1 cellular context compared by ENCODE assay signal in the genomic region with DNA sequence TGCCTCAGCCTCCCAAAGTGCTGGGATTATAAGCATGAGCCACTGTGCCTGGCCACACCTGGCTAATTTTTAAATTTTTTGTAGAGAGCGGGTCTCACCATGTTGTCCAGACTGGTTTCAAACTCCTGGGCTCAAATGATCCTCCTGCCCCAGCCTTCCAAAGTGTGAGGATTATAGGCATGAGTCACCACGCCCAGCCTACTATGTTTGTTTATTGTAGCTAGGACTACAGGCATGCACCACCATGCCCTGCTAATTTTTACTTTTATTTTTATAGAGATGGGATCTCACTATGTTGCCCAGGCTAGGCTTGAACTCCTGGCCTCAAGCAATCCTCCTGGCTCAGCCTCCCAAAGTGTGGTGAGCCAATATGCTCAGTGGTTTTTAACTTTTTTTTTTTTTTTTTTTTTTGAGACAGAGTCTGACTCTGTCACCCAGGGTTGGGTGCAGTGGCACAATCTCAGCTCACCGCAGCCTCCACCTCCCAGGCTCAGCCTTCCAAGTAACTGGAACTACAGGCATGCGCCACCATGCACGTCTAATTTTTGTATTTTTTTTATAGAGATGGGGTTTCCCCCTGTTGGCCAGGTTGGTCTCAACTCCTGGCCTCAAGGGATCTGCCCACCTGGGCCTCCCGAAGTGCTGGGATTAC.
TF ChIP-seq lines count a peak whose summit lies in the region.

No MANE protein-coding gene starts in this region.

TF ChIP-seq in HEK293, 187 proteins besides CTCF, POLR2A, EP300 and RAD21:
- TF ChIP-seq, protein P1, sequence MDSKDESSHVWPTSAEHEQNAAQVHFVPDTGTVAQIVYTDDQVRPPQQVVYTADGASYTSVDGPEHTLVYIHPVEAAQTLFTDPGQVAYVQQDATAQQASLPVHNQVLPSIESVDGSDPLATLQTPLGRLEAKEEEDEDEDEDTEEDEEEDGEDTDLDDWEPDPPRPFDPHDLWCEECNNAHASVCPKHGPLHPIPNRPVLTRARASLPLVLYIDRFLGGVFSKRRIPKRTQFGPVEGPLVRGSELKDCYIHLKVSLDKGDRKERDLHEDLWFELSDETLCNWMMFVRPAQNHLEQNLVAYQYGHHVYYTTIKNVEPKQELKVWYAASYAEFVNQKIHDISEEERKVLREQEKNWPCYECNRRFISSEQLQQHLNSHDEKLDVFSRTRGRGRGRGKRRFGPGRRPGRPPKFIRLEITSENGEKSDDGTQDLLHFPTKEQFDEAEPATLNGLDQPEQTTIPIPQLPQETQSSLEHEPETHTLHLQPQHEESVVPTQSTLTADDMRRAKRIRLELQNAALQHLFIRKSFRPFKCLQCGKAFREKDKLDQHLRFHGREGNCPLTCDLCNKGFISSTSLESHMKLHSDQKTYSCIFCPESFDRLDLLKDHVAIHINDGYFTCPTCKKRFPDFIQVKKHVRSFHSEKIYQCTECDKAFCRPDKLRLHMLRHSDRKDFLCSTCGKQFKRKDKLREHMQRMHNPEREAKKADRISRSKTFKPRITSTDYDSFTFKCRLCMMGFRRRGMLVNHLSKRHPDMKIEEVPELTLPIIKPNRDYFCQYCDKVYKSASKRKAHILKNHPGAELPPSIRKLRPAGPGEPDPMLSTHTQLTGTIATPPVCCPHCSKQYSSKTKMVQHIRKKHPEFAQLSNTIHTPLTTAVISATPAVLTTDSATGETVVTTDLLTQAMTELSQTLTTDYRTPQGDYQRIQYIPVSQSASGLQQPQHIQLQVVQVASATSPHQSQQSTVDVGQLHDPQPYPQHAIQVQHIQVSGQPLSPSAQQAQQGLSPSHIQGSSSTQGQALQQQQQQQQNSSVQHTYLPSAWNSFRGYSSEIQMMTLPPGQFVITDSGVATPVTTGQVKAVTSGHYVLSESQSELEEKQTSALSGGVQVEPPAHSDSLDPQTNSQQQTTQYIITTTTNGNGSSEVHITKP (tag by site-specific recombination; IDR thresholded peaks at IDR 0.05), result 0 out of 2 replicates have a peak, but pooled peaks have one; percentile 45
- TF ChIP-seq ZNF121 (tag by site-specific recombination; IDR thresholded peaks at IDR 0.05) (0 out of 2 replicates have a peak, but pooled peaks have one; percentile 36), ZFP69B (tag by site-specific recombination; IDR thresholded peaks at IDR 0.05) (no peak), ZNF37A (tag by site-specific recombination; IDR thresholded peaks at IDR 0.05) (no peak), ZSCAN23 (tag by site-specific recombination; IDR thresholded peaks at IDR 0.05) (no peak), ZNF521 (tag by site-specific recombination; IDR thresholded peaks at IDR 0.05) (no peak), ZNF549 (tag by site-specific recombination; IDR thresholded peaks at IDR 0.05) (no peak)
- TF ChIP-seq, protein P2, sequence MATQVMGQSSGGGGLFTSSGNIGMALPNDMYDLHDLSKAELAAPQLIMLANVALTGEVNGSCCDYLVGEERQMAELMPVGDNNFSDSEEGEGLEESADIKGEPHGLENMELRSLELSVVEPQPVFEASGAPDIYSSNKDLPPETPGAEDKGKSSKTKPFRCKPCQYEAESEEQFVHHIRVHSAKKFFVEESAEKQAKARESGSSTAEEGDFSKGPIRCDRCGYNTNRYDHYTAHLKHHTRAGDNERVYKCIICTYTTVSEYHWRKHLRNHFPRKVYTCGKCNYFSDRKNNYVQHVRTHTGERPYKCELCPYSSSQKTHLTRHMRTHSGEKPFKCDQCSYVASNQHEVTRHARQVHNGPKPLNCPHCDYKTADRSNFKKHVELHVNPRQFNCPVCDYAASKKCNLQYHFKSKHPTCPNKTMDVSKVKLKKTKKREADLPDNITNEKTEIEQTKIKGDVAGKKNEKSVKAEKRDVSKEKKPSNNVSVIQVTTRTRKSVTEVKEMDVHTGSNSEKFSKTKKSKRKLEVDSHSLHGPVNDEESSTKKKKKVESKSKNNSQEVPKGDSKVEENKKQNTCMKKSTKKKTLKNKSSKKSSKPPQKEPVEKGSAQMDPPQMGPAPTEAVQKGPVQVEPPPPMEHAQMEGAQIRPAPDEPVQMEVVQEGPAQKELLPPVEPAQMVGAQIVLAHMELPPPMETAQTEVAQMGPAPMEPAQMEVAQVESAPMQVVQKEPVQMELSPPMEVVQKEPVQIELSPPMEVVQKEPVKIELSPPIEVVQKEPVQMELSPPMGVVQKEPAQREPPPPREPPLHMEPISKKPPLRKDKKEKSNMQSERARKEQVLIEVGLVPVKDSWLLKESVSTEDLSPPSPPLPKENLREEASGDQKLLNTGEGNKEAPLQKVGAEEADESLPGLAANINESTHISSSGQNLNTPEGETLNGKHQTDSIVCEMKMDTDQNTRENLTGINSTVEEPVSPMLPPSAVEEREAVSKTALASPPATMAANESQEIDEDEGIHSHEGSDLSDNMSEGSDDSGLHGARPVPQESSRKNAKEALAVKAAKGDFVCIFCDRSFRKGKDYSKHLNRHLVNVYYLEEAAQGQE (tag by site-specific recombination; IDR thresholded peaks at IDR 0.05), result no peak
- TF ChIP-seq, protein P3, sequence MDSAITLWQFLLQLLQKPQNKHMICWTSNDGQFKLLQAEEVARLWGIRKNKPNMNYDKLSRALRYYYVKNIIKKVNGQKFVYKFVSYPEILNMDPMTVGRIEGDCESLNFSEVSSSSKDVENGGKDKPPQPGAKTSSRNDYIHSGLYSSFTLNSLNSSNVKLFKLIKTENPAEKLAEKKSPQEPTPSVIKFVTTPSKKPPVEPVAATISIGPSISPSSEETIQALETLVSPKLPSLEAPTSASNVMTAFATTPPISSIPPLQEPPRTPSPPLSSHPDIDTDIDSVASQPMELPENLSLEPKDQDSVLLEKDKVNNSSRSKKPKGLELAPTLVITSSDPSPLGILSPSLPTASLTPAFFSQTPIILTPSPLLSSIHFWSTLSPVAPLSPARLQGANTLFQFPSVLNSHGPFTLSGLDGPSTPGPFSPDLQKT (IDR thresholded peaks at IDR 0.05; ENCODE audit: borderline replicate concordance, low read depth, low read length), result no peak
- TF ChIP-seq, protein P4, sequence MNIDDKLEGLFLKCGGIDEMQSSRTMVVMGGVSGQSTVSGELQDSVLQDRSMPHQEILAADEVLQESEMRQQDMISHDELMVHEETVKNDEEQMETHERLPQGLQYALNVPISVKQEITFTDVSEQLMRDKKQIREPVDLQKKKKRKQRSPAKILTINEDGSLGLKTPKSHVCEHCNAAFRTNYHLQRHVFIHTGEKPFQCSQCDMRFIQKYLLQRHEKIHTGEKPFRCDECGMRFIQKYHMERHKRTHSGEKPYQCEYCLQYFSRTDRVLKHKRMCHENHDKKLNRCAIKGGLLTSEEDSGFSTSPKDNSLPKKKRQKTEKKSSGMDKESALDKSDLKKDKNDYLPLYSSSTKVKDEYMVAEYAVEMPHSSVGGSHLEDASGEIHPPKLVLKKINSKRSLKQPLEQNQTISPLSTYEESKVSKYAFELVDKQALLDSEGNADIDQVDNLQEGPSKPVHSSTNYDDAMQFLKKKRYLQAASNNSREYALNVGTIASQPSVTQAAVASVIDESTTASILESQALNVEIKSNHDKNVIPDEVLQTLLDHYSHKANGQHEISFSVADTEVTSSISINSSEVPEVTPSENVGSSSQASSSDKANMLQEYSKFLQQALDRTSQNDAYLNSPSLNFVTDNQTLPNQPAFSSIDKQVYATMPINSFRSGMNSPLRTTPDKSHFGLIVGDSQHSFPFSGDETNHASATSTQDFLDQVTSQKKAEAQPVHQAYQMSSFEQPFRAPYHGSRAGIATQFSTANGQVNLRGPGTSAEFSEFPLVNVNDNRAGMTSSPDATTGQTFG (tag by site-specific recombination; IDR thresholded peaks at IDR 0.05; ENCODE audit: borderline replicate concordance), result no peak
- TF ChIP-seq, protein P5, sequence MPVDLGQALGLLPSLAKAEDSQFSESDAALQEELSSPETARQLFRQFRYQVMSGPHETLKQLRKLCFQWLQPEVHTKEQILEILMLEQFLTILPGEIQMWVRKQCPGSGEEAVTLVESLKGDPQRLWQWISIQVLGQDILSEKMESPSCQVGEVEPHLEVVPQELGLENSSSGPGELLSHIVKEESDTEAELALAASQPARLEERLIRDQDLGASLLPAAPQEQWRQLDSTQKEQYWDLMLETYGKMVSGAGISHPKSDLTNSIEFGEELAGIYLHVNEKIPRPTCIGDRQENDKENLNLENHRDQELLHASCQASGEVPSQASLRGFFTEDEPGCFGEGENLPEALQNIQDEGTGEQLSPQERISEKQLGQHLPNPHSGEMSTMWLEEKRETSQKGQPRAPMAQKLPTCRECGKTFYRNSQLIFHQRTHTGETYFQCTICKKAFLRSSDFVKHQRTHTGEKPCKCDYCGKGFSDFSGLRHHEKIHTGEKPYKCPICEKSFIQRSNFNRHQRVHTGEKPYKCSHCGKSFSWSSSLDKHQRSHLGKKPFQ (tag by site-specific recombination; IDR thresholded peaks at IDR 0.05), result no peak
TF ChIP-seq in HEK293: peak in this region for 2.
